Comparison of ENCODE assay signal across 25 cellular contexts in the genomic region with DNA sequence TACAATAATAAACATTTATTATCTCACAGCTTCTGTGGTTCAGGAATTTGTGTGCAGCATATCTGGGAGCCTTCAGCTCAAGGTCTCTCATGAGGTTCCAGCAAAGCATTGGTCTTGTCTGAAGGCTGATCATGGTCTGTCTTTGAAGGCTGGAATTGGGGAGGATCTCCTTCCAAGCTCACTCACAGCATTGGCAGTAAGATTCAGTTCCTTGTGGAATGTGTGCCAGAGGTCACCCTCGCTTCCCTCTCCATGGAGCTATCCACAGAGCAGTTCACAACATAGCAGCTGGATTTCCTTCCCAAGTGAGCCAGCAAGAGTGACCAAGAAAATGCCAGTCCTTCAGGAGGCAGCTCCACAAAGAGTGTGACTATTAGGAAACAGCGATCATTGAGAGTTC.
"Had no signal": no experiment of that assay in that cellular context is flagged by ENCODE, and none has a peak within 500 bp of the region (broad histone marks: within the 10 kb centered on the region; RNA-seq: fewer than 3 reads in every experiment).

No MANE protein-coding gene starts in this region.

- H3K4me3 ChIP-seq: coronary artery, dorsolateral prefrontal cortex had no signal

- H3K36me3 ChIP-seq: brain microvascular endothelial cell had no signal

- H3K27me3 ChIP-seq: brain microvascular endothelial cell, dorsolateral prefrontal cortex had no signal

- DNase-seq: activated CD4-positive, alpha-beta memory T cell treated with anti-CD3 and anti-CD28 coated beads, Interleukin-2, amount 10 ng/mL, durations not matched to agents 7 days and 5 days; activated CD4-positive, alpha-beta T cell treated with anti-CD3 and anti-CD28 coated beads for 1 hour; activated CD4-positive, alpha-beta T cell treated with anti-CD3 and anti-CD28 coated beads for 4 hours; activated CD4-positive, alpha-beta T cell treated with anti-CD3 and anti-CD28 coated beads, Interleukin-2, amount 10 ng/mL, durations not matched to agents 7 days and 5 days; activated CD4-positive, alpha-beta T cell treated with anti-CD3 and anti-CD28 coated beads, Interleukin-2, amount 50 U/mL, for 4 hours; activated CD8-positive, alpha-beta memory T cell treated with anti-CD3 and anti-CD28 coated beads, Interleukin-2, amount 50 U/mL, for 48 hours; activated effector memory CD4-positive, alpha-beta T cell treated with Interleukin-2 at 50 U/mL for 16 hours; activated naive CD4-positive, alpha-beta T cell; activated naive CD4-positive, alpha-beta T cell treated with anti-CD3 and anti-CD28 coated beads, Interleukin-2, amount 10 ng/mL, durations not matched to agents 7 days and 5 days; activated naive CD8-positive, alpha-beta T cell treated with anti-CD3 and anti-CD28 coated beads, Interleukin-2, amount 10 ng/mL, durations not matched to agents 7 days and 5 days; activated T-cell treated with anti-CD3 and anti-CD28 coated beads, Interleukin-2, amount 50 U/mL, for 4 hours; amniotic stem cell; anterior cingulate cortex; brain microvascular endothelial cell; dorsolateral prefrontal cortex; effector memory CD4-positive, alpha-beta T cell; endodermal cell; foreskin fibroblast; T-helper 2 cell had no signal

- FAIRE-seq: astrocyte, bronchial epithelial cell, frontal cortex, TTC549 had no signal

- H3K27ac ChIP-seq: brain microvascular endothelial cell, coronary artery, dorsolateral prefrontal cortex, VCaP had no signal
